ENCODE assay signal across 23 cellular contexts in the genomic region with DNA sequence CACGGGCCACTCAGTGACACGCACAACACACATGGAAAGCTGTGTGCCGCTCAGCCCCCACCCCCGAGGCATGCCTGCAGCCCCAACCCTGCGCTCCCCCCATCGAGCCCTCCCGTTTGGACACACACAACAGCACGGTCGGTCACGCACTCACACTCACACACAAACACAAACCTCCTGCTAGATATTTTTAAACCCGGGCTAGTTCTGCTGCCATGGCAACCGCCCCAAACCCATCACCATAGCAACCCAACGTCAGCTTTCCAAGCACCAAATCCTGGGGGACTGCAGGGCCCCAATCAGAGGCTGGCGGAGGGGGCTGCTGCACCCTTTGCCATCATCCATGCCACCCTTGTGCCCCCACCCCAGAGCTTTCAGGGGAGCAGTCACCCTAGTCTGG. TPM values are rescaled to one million over a fixed set of nuclear protein-coding genes. Genes with fewer than 3 reads are reported as not detected.
DNase-seq lines count a peak whose midpoint lies in the region; ATAC-seq and TF ChIP-seq lines count a peak whose summit lies in the region.
"Had no signal": no experiment of that assay in that cellular context is flagged by ENCODE, and none has a peak within 500 bp of the region (broad histone marks: within the 10 kb centered on the region; RNA-seq: fewer than 3 reads in every experiment).

No MANE protein-coding gene starts in this region.

- no peaks in the 10 kb centered on the region for H3K27me3 ChIP-seq in dorsolateral prefrontal cortex

- DNase-seq in DMS53 (lab: John Stamatoyannopoulos, UW) (peak; percentile 43), DMS53 treated with DMSO at 0.1 percent for 48 hours (lab: John Stamatoyannopoulos, UW; ENCODE audit: unreplicated experiment) (no peak), NCI-H446 treated with DMSO at 0.1 percent for 48 hours (lab: John Stamatoyannopoulos, UW) (peak; percentile 9), dorsolateral prefrontal cortex (peak in 9 of 10 donors; percentile 45 to 89 (median 77)), occipital lobe (lab: John Stamatoyannopoulos, UW) (peak; percentile 48), inferior parietal cortex (ENCODE audit: extremely low spot score) (no peak)
- DNase-seq: 8988T; activated CD8-positive, alpha-beta T cell treated with anti-CD3 and anti-CD28 coated beads for 36 hours; activated naive CD8-positive, alpha-beta T cell treated with anti-CD3 and anti-CD28 coated beads, Interleukin-2, amount 50 U/mL, for 24 hours; activated T-cell treated with anti-CD3 and anti-CD28 coated beads, Interleukin-2, amount 50 U/mL, for 72 hours; HFFc6; islet precursor cell; midbrain; NCI-H1092 treated with DMSO at 0.1 percent for 48 hours; NCI-H82; Peyer's patch; transverse colon had no signal

- no peaks in the 10 kb centered on the region for H3K36me3 Mint-ChIP-seq in stimulated activated memory B cell treated with anti-CD40 and anti-IgM and Interleukin-4, amounts not matched to agents 10 μg/mL and 1 μg/mL and 100 μg/mL, for 72 hours
- H3K36me3 Mint-ChIP-seq: stimulated activated effector memory CD8-positive, alpha-beta T cell treated with anti-CD3 and anti-CD28 coated beads, Interleukin-12 subunit alpha, Interleukin-12 subunit beta, amount 100 ng/mL, for 72 hours had no signal

- peaks cover 8% of the 10 kb centered on the region for H3K9me3 Mint-ChIP-seq in stimulated activated memory B cell treated with anti-CD40 and anti-IgM and Interleukin-4, amounts not matched to agents 10 μg/mL and 1 μg/mL and 100 μg/mL, for 72 hours
- H3K9me3 Mint-ChIP-seq: activated CD8-positive, alpha-beta T cell treated with anti-CD3 and anti-CD28 coated beads for 36 hours; activated naive CD8-positive, alpha-beta T cell treated with anti-CD3 and anti-CD28 coated beads, Interleukin-2, amount 50 U/mL, for 24 hours; activated T-cell treated with anti-CD3 and anti-CD28 coated beads, Interleukin-2, amount 50 U/mL, for 72 hours; HFFc6; stimulated activated effector memory CD8-positive, alpha-beta T cell treated with anti-CD3 and anti-CD28 coated beads, Interleukin-12 subunit alpha, Interleukin-12 subunit beta, amount 100 ng/mL, for 72 hours had no signal

- H3K27me3 Mint-ChIP-seq in stimulated activated memory B cell treated with anti-CD40 and anti-IgM and Interleukin-4, amounts not matched to agents 10 μg/mL and 1 μg/mL and 100 μg/mL, for 72 hours, result peaks cover 64% of the 10 kb centered on the region

- no peak overlapping the region for H3K4me3 Mint-ChIP-seq in stimulated activated memory B cell treated with anti-CD40 and anti-IgM and Interleukin-4, amounts not matched to agents 10 μg/mL and 1 μg/mL and 100 μg/mL, for 72 hours
- H3K4me3 Mint-ChIP-seq: activated CD8-positive, alpha-beta T cell treated with anti-CD3 and anti-CD28 coated beads for 36 hours; activated naive CD8-positive, alpha-beta T cell treated with anti-CD3 and anti-CD28 coated beads, Interleukin-2, amount 50 U/mL, for 24 hours; activated T-cell treated with anti-CD3 and anti-CD28 coated beads, Interleukin-2, amount 50 U/mL, for 72 hours; HFFc6; stimulated activated effector memory CD8-positive, alpha-beta T cell treated with anti-CD3 and anti-CD28 coated beads, Interleukin-12 subunit alpha, Interleukin-12 subunit beta, amount 100 ng/mL, for 72 hours had no signal

- intact Hi-C loops in dorsolateral prefrontal cortex (cut with DNase I), result no loop called here

- ATAC-seq in stimulated activated memory B cell treated with anti-CD40 and anti-IgM and Interleukin-4, amounts not matched to agents 10 μg/mL and 1 μg/mL and 100 μg/mL, for 72 hours, result no peak
- no peak for ATAC-seq in GM19467 (IDR thresholded peaks at IDR 0.05; ENCODE audit: unreplicated experiment)
- ATAC-seq: activated CD8-positive, alpha-beta T cell treated with anti-CD3 and anti-CD28 coated beads for 36 hours; activated naive CD8-positive, alpha-beta T cell treated with anti-CD3 and anti-CD28 coated beads, Interleukin-2, amount 50 U/mL, for 24 hours; activated T-cell treated with anti-CD3 and anti-CD28 coated beads, Interleukin-2, amount 50 U/mL, for 72 hours; stimulated activated effector memory CD8-positive, alpha-beta T cell treated with anti-CD3 and anti-CD28 coated beads, Interleukin-12 subunit alpha, Interleukin-12 subunit beta, amount 100 ng/mL, for 72 hours had no signal

- peaks cover 17% of the 10 kb centered on the region for H3K4me1 Mint-ChIP-seq in stimulated activated memory B cell treated with anti-CD40 and anti-IgM and Interleukin-4, amounts not matched to agents 10 μg/mL and 1 μg/mL and 100 μg/mL, for 72 hours

- peak overlapping the region in 57 of 59 donors; percentile 45 to 97 (median 82) for H3K27ac ChIP-seq in dorsolateral prefrontal cortex
- H3K27ac ChIP-seq: Peyer's patch, transverse colon had no signal

- H3K27ac Mint-ChIP-seq in stimulated activated memory B cell treated with anti-CD40 and anti-IgM and Interleukin-4, amounts not matched to agents 10 μg/mL and 1 μg/mL and 100 μg/mL, for 72 hours, result no peak overlapping the region
- H3K27ac Mint-ChIP-seq: activated CD8-positive, alpha-beta T cell treated with anti-CD3 and anti-CD28 coated beads for 36 hours; activated naive CD8-positive, alpha-beta T cell treated with anti-CD3 and anti-CD28 coated beads, Interleukin-2, amount 50 U/mL, for 24 hours; activated T-cell treated with anti-CD3 and anti-CD28 coated beads, Interleukin-2, amount 50 U/mL, for 72 hours; HFFc6; stimulated activated effector memory CD8-positive, alpha-beta T cell treated with anti-CD3 and anti-CD28 coated beads, Interleukin-12 subunit alpha, Interleukin-12 subunit beta, amount 100 ng/mL, for 72 hours had no signal

- TF ChIP-seq CTCF in dorsolateral prefrontal cortex (IDR thresholded peaks at IDR 0.05 in 54 of 56, conservative IDR thresholded peaks at IDR 0.05 in 2 of 56; ENCODE audit: low read depth in 1 of 56, partially characterized antibody in 56 of 56), result no peak

- H3K4me3 ChIP-seq in dorsolateral prefrontal cortex, result peak overlapping the region in 34 of 59 donors; percentile 0 to 50 (median 31)
- H3K4me3 ChIP-seq: Peyer's patch, smooth muscle cell, transverse colon had no signal

RNA-seq across cellular contexts. Expression of a gene that starts 2.5 kb away (rescaled TPM):
- total RNA-seq in dorsolateral prefrontal cortex, result 10 to 100 TPM; 41.1 to 95.4 (median 71.8) TPM
- 9.4 TPM for total RNA-seq in occipital lobe
- total RNA-seq: activated CD8-positive, alpha-beta T cell treated with anti-CD3 and anti-CD28 coated beads for 36 hours; osteoblast had no signal

RNA-seq across cellular contexts. Expression of a gene that starts 19.1 kb away (rescaled TPM):
- total RNA-seq in dorsolateral prefrontal cortex (10 to 100 TPM; 19.7 to 65.4 (median 34.3) TPM), occipital lobe (5.8 TPM)

RNA-seq across cellular contexts. Expression of a gene that starts 46.7 kb away (rescaled TPM):
- total RNA-seq in dorsolateral prefrontal cortex (1 to 10 TPM in 5 of 120 experiments, under 1 TPM in 5, not detected in 110; 0.65 to 1.8 (median 1.0) TPM), occipital lobe (not detected)
- total RNA-seq: activated CD8-positive, alpha-beta T cell treated with anti-CD3 and anti-CD28 coated beads for 36 hours; activated T-cell treated with anti-CD3 and anti-CD28 coated beads, Interleukin-2, amount 50 U/mL, for 72 hours; glomerular endothelial cell; HFFc6; osteoblast; Peyer's patch; smooth muscle cell; transverse colon had no signal

Comparison
In these comparisons a context has a peak if more than half of its experiments do, and no peak if none do; other contexts are left out.
1. DNase-seq: peak in DMS53 (single experiment), NCI-H446 treated with DMSO at 0.1 percent for 48 hours (single experiment), dorsolateral prefrontal cortex (9 of 10) and occipital lobe (single experiment); none in DMS53 treated with DMSO at 0.1 percent for 48 hours (single experiment) and inferior parietal cortex (single experiment).